Comparison of ENCODE assay signal across 40 cellular contexts in genomic region chr2:224453892-224454291, GRCh38. TPM values are rescaled to one million over a fixed set of nuclear protein-coding genes. Genes with fewer than 3 reads are reported as not detected.
"Had no signal": no experiment of that assay in that cellular context is flagged by ENCODE, and none has a peak within 500 bp of the region (broad histone marks: within the 10 kb centered on the region; RNA-seq: fewer than 3 reads in every experiment).

No MANE protein-coding gene starts in this region.

- DNase-seq: activated effector memory CD4-positive, alpha-beta T cell treated with anti-CD3 and anti-CD28 coated beads, Interleukin-2, amount 50 U/mL, for 16 hours; activated effector memory CD4-positive, alpha-beta T cell treated with Interleukin-2 at 50 U/mL for 16 hours; activated gamma-delta T cell; activated gamma-delta T cell treated with Interleukin-2 at 50 U/mL for 16 hours; activated naive CD4-positive, alpha-beta T cell; activated naive CD4-positive, alpha-beta T cell treated with anti-CD3 and anti-CD28 coated beads for 36 hours; activated naive CD4-positive, alpha-beta T cell treated with anti-CD3 and anti-CD28 coated beads, Interleukin-2, amount 10 ng/mL, durations not matched to agents 7 days and 5 days; activated naive CD4-positive, alpha-beta T cell treated with anti-CD3 and anti-CD28 coated beads, Interleukin-2, amount 50 U/mL, for 16 hours; activated naive CD4-positive, alpha-beta T cell treated with Interleukin-2 at 50 U/mL for 16 hours; activated naive CD8-positive, alpha-beta T cell treated with anti-CD3 and anti-CD28 coated beads for 36 hours; activated naive CD8-positive, alpha-beta T cell treated with anti-CD3 and anti-CD28 coated beads, Interleukin-2, amount 10 ng/mL, durations not matched to agents 7 days and 5 days; activated naive CD8-positive, alpha-beta T cell treated with anti-CD3 and anti-CD28 coated beads, Interleukin-2, amount 50 U/mL, for 24 hours; activated T-cell treated with anti-CD3 and anti-CD28 coated beads for 4 hours; activated T-cell treated with anti-CD3 and anti-CD28 coated beads, Interleukin-2, amount 50 U/mL, for 1 hour; activated T-cell treated with anti-CD3 and anti-CD28 coated beads, Interleukin-2, amount 50 U/mL, for 24 hours; activated T-cell treated with anti-CD3 and anti-CD28 coated beads, Interleukin-2, amount 50 U/mL, for 4 hours; activated T-cell treated with anti-CD3 and anti-CD28 coated beads, Interleukin-2, amount 50 U/mL, for 48 hours; activated T-cell treated with anti-CD3 and anti-CD28 coated beads, Interleukin-2, amount 50 U/mL, for 72 hours; adrenal gland; amniotic stem cell; amygdala; anterior cingulate cortex; aorta; body of pancreas; brain microvascular endothelial cell; caudate nucleus; central memory CD4-positive, alpha-beta T cell; cerebellar nuclear complex had no signal

- H3K36me3 Mint-ChIP-seq: activated naive CD4-positive, alpha-beta T cell treated with anti-CD3 and anti-CD28 coated beads, Interleukin-2, amount 10 ng/mL, durations not matched to agents 7 days and 5 days; activated naive CD8-positive, alpha-beta T cell treated with anti-CD3 and anti-CD28 coated beads for 36 hours had no signal

- H3K9me3 ChIP-seq: adrenal gland, ascending aorta, breast epithelium had no signal

- ATAC-seq: activated naive CD4-positive, alpha-beta T cell treated with anti-CD3 and anti-CD28 coated beads, Interleukin-2, amount 50 U/mL, for 72 hours; activated naive CD8-positive, alpha-beta T cell treated with anti-CD3 and anti-CD28 coated beads, Interleukin-2, amount 50 U/mL, for 24 hours; activated T-cell treated with anti-CD3 and anti-CD28 coated beads, Interleukin-2, amount 50 U/mL, for 4 hours; activated T-cell treated with anti-CD3 and anti-CD28 coated beads, Interleukin-2, amount 50 U/mL, for 72 hours; activated T-helper 17 cell treated with anti-CD3 and anti-CD28 coated beads, Interleukin-2, amount 50 U/mL, for 72 hours; body of pancreas had no signal

- H3K9me3 Mint-ChIP-seq: activated naive CD4-positive, alpha-beta T cell treated with anti-CD3 and anti-CD28 coated beads, Interleukin-2, amount 10 ng/mL, durations not matched to agents 7 days and 5 days; activated T-cell treated with anti-CD3 and anti-CD28 coated beads, Interleukin-2, amount 50 U/mL, for 24 hours; activated T-helper 17 cell treated with anti-CD3 and anti-CD28 coated beads, Interleukin-2, amount 50 U/mL, for 72 hours; activated T-helper 2 cell treated with anti-CD3 and anti-CD28 coated beads, Interferon-gamma antibody, Interleukin-2, Interleukin-4, amounts not matched to agents 10 μg/mL and 5 μg/mL and 100 μg/mL, durations not matched to agents 14 hours and 24 hours and 36 hours had no signal

- H3K27me3 ChIP-seq: adrenal gland, ascending aorta, body of pancreas, brain microvascular endothelial cell, breast epithelium, cardiac muscle cell had no signal

- H3K27ac ChIP-seq: adrenal gland, ascending aorta, body of pancreas, brain microvascular endothelial cell, breast epithelium, cardiac muscle cell had no signal

- H3K4me1 ChIP-seq: adrenal gland, ascending aorta, breast epithelium had no signal

- H3K4me3 ChIP-seq: adrenal gland, ascending aorta, body of pancreas, breast epithelium, cardiac muscle cell had no signal

- H3K27me3 Mint-ChIP-seq: brain had no signal

- H3K27ac Mint-ChIP-seq: activated naive CD4-positive, alpha-beta T cell treated with anti-CD3 and anti-CD28 coated beads for 36 hours; activated naive CD4-positive, alpha-beta T cell treated with anti-CD3 and anti-CD28 coated beads, Interleukin-2, amount 10 ng/mL, durations not matched to agents 7 days and 5 days; activated naive CD4-positive, alpha-beta T cell treated with anti-CD3 and anti-CD28 coated beads, Interleukin-2, amount 50 U/mL, for 24 hours; activated naive CD4-positive, alpha-beta T cell treated with anti-CD3 and anti-CD28 coated beads, Interleukin-2, amount 50 U/mL, for 72 hours; activated naive CD8-positive, alpha-beta T cell; activated naive CD8-positive, alpha-beta T cell treated with anti-CD3 and anti-CD28 coated beads for 36 hours; activated naive CD8-positive, alpha-beta T cell treated with anti-CD3 and anti-CD28 coated beads, Interleukin-2, amount 10 ng/mL, durations not matched to agents 7 days and 5 days; activated naive CD8-positive, alpha-beta T cell treated with anti-CD3 and anti-CD28 coated beads, Interleukin-2, amount 50 U/mL, for 24 hours; activated T-cell treated with anti-CD3 and anti-CD28 coated beads, Interleukin-2, amount 50 U/mL, for 24 hours; activated T-cell treated with anti-CD3 and anti-CD28 coated beads, Interleukin-2, amount 50 U/mL, for 72 hours; activated T-helper 17 cell treated with anti-CD3 and anti-CD28 coated beads, Interleukin-2, amount 50 U/mL, for 72 hours; activated T-helper 2 cell treated with anti-CD3 and anti-CD28 coated beads, Interferon-gamma antibody, Interleukin-2, Interleukin-4, amounts not matched to agents 10 μg/mL and 5 μg/mL and 100 μg/mL, durations not matched to agents 14 hours and 24 hours and 36 hours; brain had no signal

- H3K36me3 ChIP-seq: adrenal gland, ascending aorta, brain microvascular endothelial cell, breast epithelium, cardiac muscle cell had no signal

- H3K4me3 Mint-ChIP-seq: activated naive CD4-positive, alpha-beta T cell treated with anti-CD3 and anti-CD28 coated beads for 36 hours; activated naive CD4-positive, alpha-beta T cell treated with anti-CD3 and anti-CD28 coated beads, Interleukin-2, amount 10 ng/mL, durations not matched to agents 7 days and 5 days; activated naive CD4-positive, alpha-beta T cell treated with anti-CD3 and anti-CD28 coated beads, Interleukin-2, amount 50 U/mL, for 24 hours; activated naive CD8-positive, alpha-beta T cell; activated naive CD8-positive, alpha-beta T cell treated with anti-CD3 and anti-CD28 coated beads for 36 hours; activated naive CD8-positive, alpha-beta T cell treated with anti-CD3 and anti-CD28 coated beads, Interleukin-2, amount 10 ng/mL, durations not matched to agents 7 days and 5 days; activated naive CD8-positive, alpha-beta T cell treated with anti-CD3 and anti-CD28 coated beads, Interleukin-2, amount 50 U/mL, for 24 hours; activated T-cell treated with anti-CD3 and anti-CD28 coated beads, Interleukin-2, amount 50 U/mL, for 24 hours; activated T-cell treated with anti-CD3 and anti-CD28 coated beads, Interleukin-2, amount 50 U/mL, for 4 hours; activated T-cell treated with anti-CD3 and anti-CD28 coated beads, Interleukin-2, amount 50 U/mL, for 72 hours; activated T-helper 17 cell treated with anti-CD3 and anti-CD28 coated beads, Interleukin-2, amount 50 U/mL, for 72 hours; brain; central memory CD8-positive, alpha-beta T cell had no signal

- H3K4me1 Mint-ChIP-seq: activated naive CD4-positive, alpha-beta T cell treated with anti-CD3 and anti-CD28 coated beads, Interleukin-2, amount 10 ng/mL, durations not matched to agents 7 days and 5 days; activated naive CD4-positive, alpha-beta T cell treated with anti-CD3 and anti-CD28 coated beads, Interleukin-2, amount 50 U/mL, for 24 hours; activated naive CD8-positive, alpha-beta T cell treated with anti-CD3 and anti-CD28 coated beads for 36 hours; activated naive CD8-positive, alpha-beta T cell treated with anti-CD3 and anti-CD28 coated beads, Interleukin-2, amount 10 ng/mL, durations not matched to agents 7 days and 5 days; activated naive CD8-positive, alpha-beta T cell treated with anti-CD3 and anti-CD28 coated beads, Interleukin-2, amount 50 U/mL, for 24 hours; activated T-helper 17 cell treated with anti-CD3 and anti-CD28 coated beads, Interleukin-2, amount 50 U/mL, for 72 hours; brain; central memory CD8-positive, alpha-beta T cell had no signal

RNA-seq across cellular contexts. Expression of gene FAM124B, which starts 52.0 kb away (rescaled TPM):
- total RNA-seq: astrocyte, bronchial epithelial cell had no signal
- polyA plus RNA-seq: aorta had no signal
